1 cellular context compared by ENCODE assay signal in genomic region chr7:28152594-28152993, GRCh38.
TF ChIP-seq lines count a peak whose summit lies in the region.

No MANE protein-coding gene starts in this region.

TF ChIP-seq in K562, 482 proteins besides CTCF, POLR2A, EP300 and RAD21 (continued from another document):
- peak; percentile 72 for TF ChIP-seq GABPA (tag; conservative IDR thresholded peaks at IDR 0.05; ENCODE audit: low read depth)
- no peak for TF ChIP-seq RCOR1 (IDR thresholded peaks at IDR 0.05; ENCODE audit: borderline replicate concordance in 1 of 2, low read depth in 2 of 2, low read length in 2 of 2)
